In the genomic region with DNA sequence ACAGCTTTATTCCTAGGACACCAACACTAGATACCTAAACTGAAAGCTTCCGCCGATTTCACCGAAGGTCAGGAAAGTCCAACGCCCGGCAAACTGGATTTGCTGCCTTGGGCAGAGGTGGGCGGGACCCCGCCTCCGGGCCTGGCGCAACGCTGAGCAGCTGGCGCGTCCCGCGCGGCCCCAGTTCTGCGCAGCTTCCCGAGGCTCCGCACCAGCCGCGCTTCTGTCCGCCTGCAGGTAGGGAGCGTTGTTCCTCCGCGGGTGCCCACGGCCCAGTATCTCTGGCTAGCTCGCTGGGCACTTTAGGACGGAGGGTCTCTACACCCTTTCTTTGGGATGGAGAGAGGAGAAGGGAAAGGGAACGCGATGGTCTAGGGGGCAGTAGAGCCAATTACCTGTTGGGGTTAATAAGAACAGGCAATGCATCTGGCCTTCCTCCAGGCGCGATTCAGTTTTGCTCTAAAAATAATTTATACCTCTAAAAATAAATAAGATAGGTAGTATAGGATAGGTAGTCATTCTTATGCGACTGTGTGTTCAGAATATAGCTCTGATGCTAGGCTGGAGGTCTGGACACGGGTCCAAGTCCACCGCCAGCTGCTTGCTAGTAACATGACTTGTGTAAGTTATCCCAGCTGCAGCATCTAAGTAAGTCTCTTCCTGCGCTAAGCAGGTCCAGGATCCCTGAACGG, we compare ENCODE assay signal across 1 cellular context.
TF ChIP-seq lines count a peak whose summit lies in the region.

A gene (plus strand): TSS at position 183 of the 692 bp plus-strand sequence. CDS start 5,572 bp downstream, outside the sequence.

TF ChIP-seq in GM12878, 131 proteins besides CTCF, POLR2A, EP300 and RAD21 (continued from another document):
- TF ChIP-seq, protein P1, sequence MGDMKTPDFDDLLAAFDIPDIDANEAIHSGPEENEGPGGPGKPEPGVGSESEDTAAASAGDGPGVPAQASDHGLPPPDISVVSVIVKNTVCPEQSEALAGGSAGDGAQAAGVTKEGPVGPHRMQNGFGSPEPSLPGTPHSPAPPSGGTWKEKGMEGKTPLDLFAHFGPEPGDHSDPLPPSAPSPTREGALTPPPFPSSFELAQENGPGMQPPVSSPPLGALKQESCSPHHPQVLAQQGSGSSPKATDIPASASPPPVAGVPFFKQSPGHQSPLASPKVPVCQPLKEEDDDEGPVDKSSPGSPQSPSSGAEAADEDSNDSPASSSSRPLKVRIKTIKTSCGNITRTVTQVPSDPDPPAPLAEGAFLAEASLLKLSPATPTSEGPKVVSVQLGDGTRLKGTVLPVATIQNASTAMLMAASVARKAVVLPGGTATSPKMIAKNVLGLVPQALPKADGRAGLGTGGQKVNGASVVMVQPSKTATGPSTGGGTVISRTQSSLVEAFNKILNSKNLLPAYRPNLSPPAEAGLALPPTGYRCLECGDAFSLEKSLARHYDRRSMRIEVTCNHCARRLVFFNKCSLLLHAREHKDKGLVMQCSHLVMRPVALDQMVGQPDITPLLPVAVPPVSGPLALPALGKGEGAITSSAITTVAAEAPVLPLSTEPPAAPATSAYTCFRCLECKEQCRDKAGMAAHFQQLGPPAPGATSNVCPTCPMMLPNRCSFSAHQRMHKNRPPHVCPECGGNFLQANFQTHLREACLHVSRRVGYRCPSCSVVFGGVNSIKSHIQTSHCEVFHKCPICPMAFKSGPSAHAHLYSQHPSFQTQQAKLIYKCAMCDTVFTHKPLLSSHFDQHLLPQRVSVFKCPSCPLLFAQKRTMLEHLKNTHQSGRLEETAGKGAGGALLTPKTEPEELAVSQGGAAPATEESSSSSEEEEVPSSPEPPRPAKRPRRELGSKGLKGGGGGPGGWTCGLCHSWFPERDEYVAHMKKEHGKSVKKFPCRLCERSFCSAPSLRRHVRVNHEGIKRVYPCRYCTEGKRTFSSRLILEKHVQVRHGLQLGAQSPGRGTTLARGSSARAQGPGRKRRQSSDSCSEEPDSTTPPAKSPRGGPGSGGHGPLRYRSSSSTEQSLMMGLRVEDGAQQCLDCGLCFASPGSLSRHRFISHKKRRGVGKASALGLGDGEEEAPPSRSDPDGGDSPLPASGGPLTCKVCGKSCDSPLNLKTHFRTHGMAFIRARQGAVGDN (IDR thresholded peaks at IDR 0.05): peak; percentile 81
- no peak for TF ChIP-seq ZNF217 (IDR thresholded peaks at IDR 0.05)
- peak; percentile 67; the same call in 1 of the 2 replicates for TF ChIP-seq BACH1 (IDR thresholded peaks at IDR 0.05; ENCODE audit: borderline replicate concordance)
- TF ChIP-seq FOXM1 (IDR thresholded peaks at IDR 0.05; ENCODE audit: low read depth, low read length): peak; percentile 78
- TF ChIP-seq, protein P2, sequence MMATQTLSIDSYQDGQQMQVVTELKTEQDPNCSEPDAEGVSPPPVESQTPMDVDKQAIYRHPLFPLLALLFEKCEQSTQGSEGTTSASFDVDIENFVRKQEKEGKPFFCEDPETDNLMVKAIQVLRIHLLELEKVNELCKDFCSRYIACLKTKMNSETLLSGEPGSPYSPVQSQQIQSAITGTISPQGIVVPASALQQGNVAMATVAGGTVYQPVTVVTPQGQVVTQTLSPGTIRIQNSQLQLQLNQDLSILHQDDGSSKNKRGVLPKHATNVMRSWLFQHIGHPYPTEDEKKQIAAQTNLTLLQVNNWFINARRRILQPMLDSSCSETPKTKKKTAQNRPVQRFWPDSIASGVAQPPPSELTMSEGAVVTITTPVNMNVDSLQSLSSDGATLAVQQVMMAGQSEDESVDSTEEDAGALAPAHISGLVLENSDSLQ (IDR thresholded peaks at IDR 0.05): no peak
- peak; percentile 54 for TF ChIP-seq NRF1 (conservative IDR thresholded peaks at IDR 0.05; ENCODE audit: low read depth, low read length)
- TF ChIP-seq RB1 (IDR thresholded peaks at IDR 0.05; ENCODE audit: borderline replicate concordance): peak; percentile 94
- peak; percentile 83 for TF ChIP-seq RBBP5 (conservative IDR thresholded peaks at IDR 0.05)
- TF ChIP-seq NFXL1 (IDR thresholded peaks at IDR 0.05; ENCODE audit: borderline replicate concordance): no peak
- TF ChIP-seq ESRRA (IDR thresholded peaks at IDR 0.05; ENCODE audit: low read length): no peak
- 0 out of 2 replicates have a peak, but pooled peaks have one; percentile 9 for TF ChIP-seq CBX5 (IDR thresholded peaks at IDR 0.05; ENCODE audit: low read depth)
- TF ChIP-seq, protein P3, sequence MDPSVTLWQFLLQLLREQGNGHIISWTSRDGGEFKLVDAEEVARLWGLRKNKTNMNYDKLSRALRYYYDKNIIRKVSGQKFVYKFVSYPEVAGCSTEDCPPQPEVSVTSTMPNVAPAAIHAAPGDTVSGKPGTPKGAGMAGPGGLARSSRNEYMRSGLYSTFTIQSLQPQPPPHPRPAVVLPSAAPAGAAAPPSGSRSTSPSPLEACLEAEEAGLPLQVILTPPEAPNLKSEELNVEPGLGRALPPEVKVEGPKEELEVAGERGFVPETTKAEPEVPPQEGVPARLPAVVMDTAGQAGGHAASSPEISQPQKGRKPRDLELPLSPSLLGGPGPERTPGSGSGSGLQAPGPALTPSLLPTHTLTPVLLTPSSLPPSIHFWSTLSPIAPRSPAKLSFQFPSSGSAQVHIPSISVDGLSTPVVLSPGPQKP (IDR thresholded peaks at IDR 0.05; ENCODE audit: low read depth, low read length): no peak
- TF ChIP-seq, protein P4, sequence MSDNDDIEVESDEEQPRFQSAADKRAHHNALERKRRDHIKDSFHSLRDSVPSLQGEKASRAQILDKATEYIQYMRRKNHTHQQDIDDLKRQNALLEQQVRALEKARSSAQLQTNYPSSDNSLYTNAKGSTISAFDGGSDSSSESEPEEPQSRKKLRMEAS (IDR thresholded peaks at IDR 0.05; ENCODE audit: low read depth, low read length): peak; percentile 71; the same call in 1 of the 2 replicates
- TF ChIP-seq KDM1A (IDR thresholded peaks at IDR 0.05; ENCODE audit: borderline replicate concordance): no peak
- peak; percentile 96 for TF ChIP-seq ASH2L (IDR thresholded peaks at IDR 0.05; ENCODE audit: borderline replicate concordance, low read depth)
- TF ChIP-seq, protein P5, sequence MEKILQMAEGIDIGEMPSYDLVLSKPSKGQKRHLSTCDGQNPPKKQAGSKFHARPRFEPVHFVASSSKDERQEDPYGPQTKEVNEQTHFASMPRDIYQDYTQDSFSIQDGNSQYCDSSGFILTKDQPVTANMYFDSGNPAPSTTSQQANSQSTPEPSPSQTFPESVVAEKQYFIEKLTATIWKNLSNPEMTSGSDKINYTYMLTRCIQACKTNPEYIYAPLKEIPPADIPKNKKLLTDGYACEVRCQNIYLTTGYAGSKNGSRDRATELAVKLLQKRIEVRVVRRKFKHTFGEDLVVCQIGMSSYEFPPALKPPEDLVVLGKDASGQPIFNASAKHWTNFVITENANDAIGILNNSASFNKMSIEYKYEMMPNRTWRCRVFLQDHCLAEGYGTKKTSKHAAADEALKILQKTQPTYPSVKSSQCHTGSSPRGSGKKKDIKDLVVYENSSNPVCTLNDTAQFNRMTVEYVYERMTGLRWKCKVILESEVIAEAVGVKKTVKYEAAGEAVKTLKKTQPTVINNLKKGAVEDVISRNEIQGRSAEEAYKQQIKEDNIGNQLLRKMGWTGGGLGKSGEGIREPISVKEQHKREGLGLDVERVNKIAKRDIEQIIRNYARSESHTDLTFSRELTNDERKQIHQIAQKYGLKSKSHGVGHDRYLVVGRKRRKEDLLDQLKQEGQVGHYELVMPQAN (conservative IDR thresholded peaks at IDR 0.05): peak; percentile 50; the same call in 1 of the 2 replicates
- TF ChIP-seq GATAD2B (conservative IDR thresholded peaks at IDR 0.05; ENCODE audit: low read depth): peak; percentile 90
- peak; percentile 62 for TF ChIP-seq SMC3 (IDR thresholded peaks at IDR 0.05; ENCODE audit: borderline replicate concordance, low read length)
- TF ChIP-seq, protein P6, sequence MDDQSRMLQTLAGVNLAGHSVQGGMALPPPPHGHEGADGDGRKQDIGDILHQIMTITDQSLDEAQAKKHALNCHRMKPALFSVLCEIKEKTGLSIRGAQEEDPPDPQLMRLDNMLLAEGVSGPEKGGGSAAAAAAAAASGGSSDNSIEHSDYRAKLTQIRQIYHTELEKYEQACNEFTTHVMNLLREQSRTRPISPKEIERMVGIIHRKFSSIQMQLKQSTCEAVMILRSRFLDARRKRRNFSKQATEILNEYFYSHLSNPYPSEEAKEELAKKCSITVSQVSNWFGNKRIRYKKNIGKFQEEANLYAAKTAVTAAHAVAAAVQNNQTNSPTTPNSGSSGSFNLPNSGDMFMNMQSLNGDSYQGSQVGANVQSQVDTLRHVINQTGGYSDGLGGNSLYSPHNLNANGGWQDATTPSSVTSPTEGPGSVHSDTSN (IDR thresholded peaks at IDR 0.05; ENCODE audit: insufficient replicate concordance, low read depth, low read length): peak; percentile 11
- no peak for TF ChIP-seq ZSCAN29 (IDR thresholded peaks at IDR 0.05)
- peak; percentile 28 for TF ChIP-seq KLF5 (IDR thresholded peaks at IDR 0.05; ENCODE audit: partially characterized antibody)
- TF ChIP-seq GABPA (IDR thresholded peaks at IDR 0.05; ENCODE audit: low read depth): no peak
- no peak for TF ChIP-seq ZNF622 (IDR thresholded peaks at IDR 0.05)
- TF ChIP-seq NBN (IDR thresholded peaks at IDR 0.05): peak; percentile 82
- no peak for TF ChIP-seq TARDBP (IDR thresholded peaks at IDR 0.05; ENCODE audit: borderline replicate concordance)
- peak; percentile 79; the same call in 1 of the 2 replicates for TF ChIP-seq SMARCA5 (IDR thresholded peaks at IDR 0.05)
- peak; percentile 70 for TF ChIP-seq MXI1 (IDR thresholded peaks at IDR 0.05; ENCODE audit: low read depth, low read length)
- peak; percentile 87 to 89; a peak in 3 of 4 replicates for TF ChIP-seq IKZF2 (IDR thresholded peaks at IDR 0.05)
- TF ChIP-seq FOS (IDR thresholded peaks at IDR 0.05; ENCODE audit: borderline replicate concordance, extremely low read depth, insufficient read length): no peak
- TF ChIP-seq BRCA1 (IDR thresholded peaks at IDR 0.05; ENCODE audit: low read depth, low read length): no peak
- no peak for TF ChIP-seq HDAC2 (IDR thresholded peaks at IDR 0.05)
- TF ChIP-seq, protein P7, sequence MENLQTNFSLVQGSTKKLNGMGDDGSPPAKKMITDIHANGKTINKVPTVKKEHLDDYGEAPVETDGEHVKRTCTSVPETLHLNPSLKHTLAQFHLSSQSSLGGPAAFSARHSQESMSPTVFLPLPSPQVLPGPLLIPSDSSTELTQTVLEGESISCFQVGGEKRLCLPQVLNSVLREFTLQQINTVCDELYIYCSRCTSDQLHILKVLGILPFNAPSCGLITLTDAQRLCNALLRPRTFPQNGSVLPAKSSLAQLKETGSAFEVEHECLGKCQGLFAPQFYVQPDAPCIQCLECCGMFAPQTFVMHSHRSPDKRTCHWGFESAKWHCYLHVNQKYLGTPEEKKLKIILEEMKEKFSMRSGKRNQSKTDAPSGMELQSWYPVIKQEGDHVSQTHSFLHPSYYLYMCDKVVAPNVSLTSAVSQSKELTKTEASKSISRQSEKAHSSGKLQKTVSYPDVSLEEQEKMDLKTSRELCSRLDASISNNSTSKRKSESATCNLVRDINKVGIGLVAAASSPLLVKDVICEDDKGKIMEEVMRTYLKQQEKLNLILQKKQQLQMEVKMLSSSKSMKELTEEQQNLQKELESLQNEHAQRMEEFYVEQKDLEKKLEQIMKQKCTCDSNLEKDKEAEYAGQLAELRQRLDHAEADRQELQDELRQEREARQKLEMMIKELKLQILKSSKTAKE (IDR thresholded peaks at IDR 0.05; ENCODE audit: low read depth, poor library complexity, severe bottlenecking): peak; percentile 17
- TF ChIP-seq SREBF2 (IDR thresholded peaks at IDR 0.05; ENCODE audit: low read length): no peak
- TF ChIP-seq, protein P8, sequence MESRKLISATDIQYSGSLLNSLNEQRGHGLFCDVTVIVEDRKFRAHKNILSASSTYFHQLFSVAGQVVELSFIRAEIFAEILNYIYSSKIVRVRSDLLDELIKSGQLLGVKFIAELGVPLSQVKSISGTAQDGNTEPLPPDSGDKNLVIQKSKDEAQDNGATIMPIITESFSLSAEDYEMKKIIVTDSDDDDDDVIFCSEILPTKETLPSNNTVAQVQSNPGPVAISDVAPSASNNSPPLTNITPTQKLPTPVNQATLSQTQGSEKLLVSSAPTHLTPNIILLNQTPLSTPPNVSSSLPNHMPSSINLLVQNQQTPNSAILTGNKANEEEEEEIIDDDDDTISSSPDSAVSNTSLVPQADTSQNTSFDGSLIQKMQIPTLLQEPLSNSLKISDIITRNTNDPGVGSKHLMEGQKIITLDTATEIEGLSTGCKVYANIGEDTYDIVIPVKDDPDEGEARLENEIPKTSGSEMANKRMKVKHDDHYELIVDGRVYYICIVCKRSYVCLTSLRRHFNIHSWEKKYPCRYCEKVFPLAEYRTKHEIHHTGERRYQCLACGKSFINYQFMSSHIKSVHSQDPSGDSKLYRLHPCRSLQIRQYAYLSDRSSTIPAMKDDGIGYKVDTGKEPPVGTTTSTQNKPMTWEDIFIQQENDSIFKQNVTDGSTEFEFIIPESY (IDR thresholded peaks at IDR 0.05): no peak
